ENCODE assay signal across 1 cellular context in the genomic region with DNA sequence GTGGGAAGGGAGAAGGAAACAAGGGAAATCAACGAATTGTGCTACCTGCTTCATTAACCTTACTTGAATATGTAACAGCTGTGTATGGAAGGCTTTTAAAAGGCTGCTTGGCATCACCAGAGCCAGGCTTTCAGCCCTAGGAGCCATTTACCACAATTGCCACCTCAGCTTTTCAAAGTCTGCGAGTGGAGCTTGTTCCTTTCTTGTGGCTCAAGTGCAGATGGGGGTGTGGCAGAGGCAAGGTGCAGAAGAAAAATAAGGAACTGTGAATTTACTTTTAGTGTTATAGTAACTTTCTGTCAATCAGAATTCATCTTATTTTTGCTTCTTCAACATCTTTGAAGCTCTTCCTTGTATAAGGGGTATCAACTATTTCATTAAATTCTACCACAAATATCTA.
TF ChIP-seq lines count a peak whose summit lies in the region.

No MANE protein-coding gene starts in this region.

TF ChIP-seq in K562, 482 proteins besides CTCF, POLR2A, EP300 and RAD21:
- TF ChIP-seq ZNF316 (IDR thresholded peaks at IDR 0.05) (0 out of 2 replicates have a peak, but pooled peaks have one; percentile 7), MIER1 (IDR thresholded peaks at IDR 0.05; ENCODE audit: low read depth) (no peak)
